Comparison of ENCODE assay signal across 34 cellular contexts in the genomic region with DNA sequence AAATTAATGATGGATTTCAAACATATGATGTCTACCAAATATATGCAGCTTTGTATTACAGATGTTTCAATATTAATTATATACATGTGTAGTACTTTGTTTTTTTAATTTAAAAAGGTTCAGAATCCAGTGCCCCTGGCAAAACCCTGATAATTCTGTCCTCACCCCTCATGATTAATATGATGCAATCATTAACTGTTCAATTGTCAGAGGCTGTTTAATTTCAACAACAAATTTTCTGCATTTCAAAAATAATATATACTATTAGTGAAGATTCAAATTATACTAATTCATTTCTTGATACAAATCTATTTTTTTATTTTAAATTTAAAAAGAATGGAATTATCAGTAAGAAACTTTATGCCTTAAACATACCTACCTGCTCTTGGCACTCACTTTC.
"Had no signal": no experiment of that assay in that cellular context is flagged by ENCODE, and none has a peak within 500 bp of the region (broad histone marks: within the 10 kb centered on the region; RNA-seq: fewer than 3 reads in every experiment).

No MANE protein-coding gene starts in this region.

- H3K4me1 ChIP-seq: adrenal gland, body of pancreas, breast epithelium had no signal

- H3K4me3 ChIP-seq: adrenal gland, body of pancreas, breast epithelium had no signal

- H3K27ac ChIP-seq: adrenal gland, body of pancreas, brain microvascular endothelial cell, breast epithelium, WERI-Rb-1 had no signal

- H3K36me3 ChIP-seq: adrenal gland, brain microvascular endothelial cell, breast epithelium, WERI-Rb-1 had no signal

- FAIRE-seq: astrocyte, TTC549 had no signal

- H3K9me3 ChIP-seq: adrenal gland, body of pancreas, breast epithelium had no signal

- DNase-seq: activated CD4-positive, alpha-beta memory T cell treated with anti-CD3 and anti-CD28 coated beads for 36 hours; activated CD4-positive, alpha-beta T cell treated with anti-CD3 and anti-CD28 coated beads for 4 hours; activated CD4-positive, alpha-beta T cell treated with anti-CD3 and anti-CD28 coated beads, Interleukin-2, amount 10 ng/mL, durations not matched to agents 24 days and 14 days; activated CD4-positive, alpha-beta T cell treated with anti-CD3 and anti-CD28 coated beads, Interleukin-2, amount 50 U/mL, for 1 hour; activated CD4-positive, alpha-beta T cell treated with anti-CD3 and anti-CD28 coated beads, Interleukin-2, amount 50 U/mL, for 4 hours; activated CD4-positive, CD25-positive, alpha-beta regulatory T cell treated with anti-CD3 and anti-CD28 coated beads, Interleukin-2, amount 50 U/mL, for 72 hours; activated CD8-positive, alpha-beta memory T cell treated with anti-CD3 and anti-CD28 coated beads, Interleukin-2, amount 50 U/mL, for 4 hours; activated CD8-positive, alpha-beta T cell treated with anti-CD3 and anti-CD28 coated beads for 36 hours; activated effector memory CD4-positive, alpha-beta T cell treated with anti-CD3 and anti-CD28 coated beads, Interleukin-2, amount 50 U/mL, for 16 hours; activated gamma-delta T cell treated with Interleukin-2 at 50 U/mL for 16 hours; activated naive CD4-positive, alpha-beta T cell; activated naive CD4-positive, alpha-beta T cell treated with anti-CD3 and anti-CD28 coated beads for 36 hours; activated naive CD4-positive, alpha-beta T cell treated with anti-CD3 and anti-CD28 coated beads, Interleukin-2, amount 50 U/mL, for 16 hours; activated naive CD8-positive, alpha-beta T cell treated with anti-CD3 and anti-CD28 coated beads for 36 hours; activated T-cell treated with anti-CD3 and anti-CD28 coated beads for 4 hours; activated T-cell treated with anti-CD3 and anti-CD28 coated beads, Interleukin-2, amount 50 U/mL, for 1 hour; activated T-cell treated with anti-CD3 and anti-CD28 coated beads, Interleukin-2, amount 50 U/mL, for 4 hours; activated T-cell treated with anti-CD3 and anti-CD28 coated beads, Interleukin-2, amount 50 U/mL, for 72 hours; adrenal gland; amniotic stem cell; aorta; body of pancreas; brain microvascular endothelial cell; central memory CD4-positive, alpha-beta T cell; T-helper 1 cell; T-helper 2 cell; T-helper 9 cell; WERI-Rb-1 had no signal

- ATAC-seq: activated CD8-positive, alpha-beta T cell treated with anti-CD3 and anti-CD28 coated beads for 36 hours; activated naive CD4-positive, alpha-beta T cell treated with anti-CD3 and anti-CD28 coated beads, Interleukin-2, amount 50 U/mL, for 72 hours; activated T-cell treated with anti-CD3 and anti-CD28 coated beads, Interleukin-2, amount 50 U/mL, for 4 hours; activated T-cell treated with anti-CD3 and anti-CD28 coated beads, Interleukin-2, amount 50 U/mL, for 72 hours; activated T-helper 17 cell treated with anti-CD3 and anti-CD28 coated beads, Interleukin-2, amount 50 U/mL, for 72 hours; body of pancreas; WTC11 had no signal

- H3K27me3 ChIP-seq: adrenal gland, body of pancreas, brain microvascular endothelial cell, breast epithelium had no signal
